Comparison of ENCODE assay signal across 21 cellular contexts in genomic region chr7:120979765-120980499, GRCh38. TPM values are rescaled to one million over a fixed set of nuclear protein-coding genes. Genes with fewer than 3 reads are reported as not detected.
DNase-seq lines count a peak whose midpoint lies in the region; ATAC-seq and TF ChIP-seq lines count a peak whose summit lies in the region.
"Had no signal": no experiment of that assay in that cellular context is flagged by ENCODE, and none has a peak within 500 bp of the region (broad histone marks: within the 10 kb centered on the region; RNA-seq: fewer than 3 reads in every experiment).

No MANE protein-coding gene starts in this region.

- peaks cover 22% of the 10 kb centered on the region for H3K4me1 Mint-ChIP-seq in activated T-cell treated with anti-CD3 and anti-CD28 coated beads, Interleukin-2, amount 50 U/mL, for 72 hours (ENCODE audit: low read depth)
- peaks cover 12% of the 10 kb centered on the region for H3K4me1 Mint-ChIP-seq in activated T-cell treated with anti-CD3 and anti-CD28 coated beads, Interleukin-2, amount 50 U/mL, for 24 hours (ENCODE audit: low read depth)
- H3K4me1 Mint-ChIP-seq in activated T-helper 2 cell treated with anti-CD3 and anti-CD28 coated beads, Interferon-gamma antibody, Interleukin-2, Interleukin-4, amounts not matched to agents 10 μg/mL and 5 μg/mL and 100 μg/mL, durations not matched to agents 14 hours and 24 hours and 36 hours (ENCODE audit: low read depth): peaks cover 26% of the 10 kb centered on the region
- H3K4me1 Mint-ChIP-seq: stimulated activated naive B cell treated with anti-CD40 and anti-IgM and Interleukin-4, amounts not matched to agents 10 μg/mL and 1 μg/mL and 100 μg/mL, for 72 hours had no signal

- DNase-seq in activated T-cell treated with anti-CD3 and anti-CD28 coated beads, Interleukin-2, amount 50 U/mL, for 72 hours: no peak
- no peak for DNase-seq in activated T-cell treated with anti-CD3 and anti-CD28 coated beads, Interleukin-2, amount 50 U/mL, for 24 hours
- no peak for DNase-seq in activated T-helper 2 cell treated with anti-CD3 and anti-CD28 coated beads, Interferon-gamma antibody, Interleukin-2, Interleukin-4, amounts not matched to agents 10 μg/mL and 5 μg/mL and 100 μg/mL, durations not matched to agents 14 hours and 24 hours and 36 hours (ENCODE audit: low spot score)
- peak; percentile 64 for DNase-seq in fibroblast of villous mesenchyme (ENCODE audit: low read depth)
- DNase-seq in NCI-H1092 treated with DMSO at 0.1 percent for 48 hours (lab: John Stamatoyannopoulos, UW): no peak
- DNase-seq in stimulated activated naive CD4-positive, alpha-beta T cell treated with Interleukin-2 at 50 U/mL for 16 hours (lab: John Stamatoyannopoulos, UW): no peak
- DNase-seq in head of caudate nucleus: no peak
- DNase-seq in activated T-cell treated with anti-CD3 and anti-CD28 coated beads, Interleukin-2, amount 50 U/mL, for 1 hour: no peak
- DNase-seq: activated gamma-delta T cell; DMS153; effector memory CD4-positive, alpha-beta T cell; foreskin keratinocyte; H7; left colon; stimulated activated CD4-positive, alpha-beta T cell treated with anti-CD3 and anti-CD28 coated beads, Interleukin-15, amount 100 ng/mL, for 24 hours; stimulated activated naive B cell treated with anti-CD40 and anti-IgM and Interleukin-4, amounts not matched to agents 10 μg/mL and 1 μg/mL and 100 μg/mL, for 72 hours had no signal

- ATAC-seq in activated T-cell treated with anti-CD3 and anti-CD28 coated beads, Interleukin-2, amount 50 U/mL, for 72 hours (replicated peaks in 1 of 2): peak; percentile 48 to 68
- ATAC-seq: A549; foreskin keratinocyte; HepG2; left colon; stimulated activated naive B cell treated with anti-CD40 and anti-IgM and Interleukin-4, amounts not matched to agents 10 μg/mL and 1 μg/mL and 100 μg/mL, for 72 hours had no signal

- H3K36me3 Mint-ChIP-seq in activated T-cell treated with anti-CD3 and anti-CD28 coated beads, Interleukin-2, amount 50 U/mL, for 72 hours (ENCODE audit: insufficient read depth in 2 of 2): peaks cover 0 to 2% of the 10 kb centered on the region in 2 donors
- H3K36me3 Mint-ChIP-seq in activated T-cell treated with anti-CD3 and anti-CD28 coated beads, Interleukin-2, amount 50 U/mL, for 24 hours (ENCODE audit: low read depth): peaks cover 20% of the 10 kb centered on the region
- H3K36me3 Mint-ChIP-seq in activated T-helper 2 cell treated with anti-CD3 and anti-CD28 coated beads, Interferon-gamma antibody, Interleukin-2, Interleukin-4, amounts not matched to agents 10 μg/mL and 5 μg/mL and 100 μg/mL, durations not matched to agents 14 hours and 24 hours and 36 hours (ENCODE audit: low read depth): peaks cover 17% of the 10 kb centered on the region
- H3K36me3 Mint-ChIP-seq: stimulated activated naive B cell treated with anti-CD40 and anti-IgM and Interleukin-4, amounts not matched to agents 10 μg/mL and 1 μg/mL and 100 μg/mL, for 72 hours had no signal

- no peaks in the 10 kb centered on the region for H3K9me3 Mint-ChIP-seq in activated T-cell treated with anti-CD3 and anti-CD28 coated beads, Interleukin-2, amount 50 U/mL, for 72 hours
- H3K9me3 Mint-ChIP-seq in activated T-cell treated with anti-CD3 and anti-CD28 coated beads, Interleukin-2, amount 50 U/mL, for 24 hours: no peaks in the 10 kb centered on the region
- H3K9me3 Mint-ChIP-seq in activated T-helper 2 cell treated with anti-CD3 and anti-CD28 coated beads, Interferon-gamma antibody, Interleukin-2, Interleukin-4, amounts not matched to agents 10 μg/mL and 5 μg/mL and 100 μg/mL, durations not matched to agents 14 hours and 24 hours and 36 hours: no peaks in the 10 kb centered on the region
- H3K9me3 Mint-ChIP-seq: stimulated activated naive B cell treated with anti-CD40 and anti-IgM and Interleukin-4, amounts not matched to agents 10 μg/mL and 1 μg/mL and 100 μg/mL, for 72 hours had no signal

- H3K4me3 Mint-ChIP-seq in activated T-cell treated with anti-CD3 and anti-CD28 coated beads, Interleukin-2, amount 50 U/mL, for 72 hours: peak overlapping the region in 1 of 2 donors; percentile 34
- H3K4me3 Mint-ChIP-seq in activated T-cell treated with anti-CD3 and anti-CD28 coated beads, Interleukin-2, amount 50 U/mL, for 24 hours: no peak overlapping the region
- H3K4me3 Mint-ChIP-seq in activated T-helper 2 cell treated with anti-CD3 and anti-CD28 coated beads, Interferon-gamma antibody, Interleukin-2, Interleukin-4, amounts not matched to agents 10 μg/mL and 5 μg/mL and 100 μg/mL, durations not matched to agents 14 hours and 24 hours and 36 hours (ENCODE audit: low read depth): no peak overlapping the region
- H3K4me3 Mint-ChIP-seq: stimulated activated naive B cell treated with anti-CD40 and anti-IgM and Interleukin-4, amounts not matched to agents 10 μg/mL and 1 μg/mL and 100 μg/mL, for 72 hours had no signal

- H3K27me3 Mint-ChIP-seq in activated T-cell treated with anti-CD3 and anti-CD28 coated beads, Interleukin-2, amount 50 U/mL, for 72 hours (ENCODE audit: low read depth): peaks cover 7% of the 10 kb centered on the region
- peaks cover 7% of the 10 kb centered on the region for H3K27me3 Mint-ChIP-seq in activated T-cell treated with anti-CD3 and anti-CD28 coated beads, Interleukin-2, amount 50 U/mL, for 24 hours
- H3K27me3 Mint-ChIP-seq in activated T-helper 2 cell treated with anti-CD3 and anti-CD28 coated beads, Interferon-gamma antibody, Interleukin-2, Interleukin-4, amounts not matched to agents 10 μg/mL and 5 μg/mL and 100 μg/mL, durations not matched to agents 14 hours and 24 hours and 36 hours (ENCODE audit: low read depth): no peaks in the 10 kb centered on the region

- H3K27ac Mint-ChIP-seq in activated T-cell treated with anti-CD3 and anti-CD28 coated beads, Interleukin-2, amount 50 U/mL, for 72 hours: peak overlapping the region; percentile 89
- H3K27ac Mint-ChIP-seq in activated T-cell treated with anti-CD3 and anti-CD28 coated beads, Interleukin-2, amount 50 U/mL, for 24 hours: no peak overlapping the region
- H3K27ac Mint-ChIP-seq in activated T-helper 2 cell treated with anti-CD3 and anti-CD28 coated beads, Interferon-gamma antibody, Interleukin-2, Interleukin-4, amounts not matched to agents 10 μg/mL and 5 μg/mL and 100 μg/mL, durations not matched to agents 14 hours and 24 hours and 36 hours: peak overlapping the region; percentile 46
- H3K27ac Mint-ChIP-seq: stimulated activated naive B cell treated with anti-CD40 and anti-IgM and Interleukin-4, amounts not matched to agents 10 μg/mL and 1 μg/mL and 100 μg/mL, for 72 hours had no signal

- TF ChIP-seq CTCF in fibroblast of villous mesenchyme (IDR thresholded peaks at IDR 0.05; ENCODE audit: insufficient read depth, low read depth, low read length): no peak

- H3K4me3 ChIP-seq in fibroblast of villous mesenchyme (ENCODE audit: low read depth, low read length): no peak overlapping the region
- H3K4me3 ChIP-seq: A549, right atrium auricular region, tibial nerve had no signal

- intact Hi-C loops in activated T-helper 2 cell treated with anti-CD3 and anti-CD28 coated beads, Interferon-gamma antibody, Interleukin-2, Interleukin-4, amounts not matched to agents 10 μg/mL and 5 μg/mL and 100 μg/mL, durations not matched to agents 14 hours and 24 hours and 36 hours (cut with micrococcal nuclease): loop anchor here (1.0 to 10.0 kb wide), 5 partner anchors 24 to 1015 kb away; partner anchors contain the start of gene FAM3C
- intact Hi-C loops in head of caudate nucleus (cut with DNase I): no loop called here

RNA-seq across cellular contexts. Expression of gene CPED1, which starts 8.6 kb away (rescaled TPM):
- total RNA-seq in activated T-cell treated with anti-CD3 and anti-CD28 coated beads, Interleukin-2, amount 50 U/mL, for 72 hours: not detected
- not detected in 2 replicates for total RNA-seq in activated T-helper 2 cell treated with anti-CD3 and anti-CD28 coated beads, Interferon-gamma antibody, Interleukin-2, Interleukin-4, amounts not matched to agents 10 μg/mL and 5 μg/mL and 100 μg/mL, durations not matched to agents 14 hours and 24 hours and 36 hours
- total RNA-seq in fibroblast of villous mesenchyme: 95.9 and 106 TPM in 2 replicates
- total RNA-seq: H7, MCF 10A had no signal

RNA-seq across cellular contexts. Expression of gene ING3, which starts 29.4 kb away (rescaled TPM):
- total RNA-seq in activated T-cell treated with anti-CD3 and anti-CD28 coated beads, Interleukin-2, amount 50 U/mL, for 72 hours: 10 to 100 TPM; 40.3 to 45.1 TPM
- total RNA-seq in activated T-helper 2 cell treated with anti-CD3 and anti-CD28 coated beads, Interferon-gamma antibody, Interleukin-2, Interleukin-4, amounts not matched to agents 10 μg/mL and 5 μg/mL and 100 μg/mL, durations not matched to agents 14 hours and 24 hours and 36 hours: 22.6 and 22.9 TPM in 2 replicates
- 11.9 and 21.2 TPM in 2 replicates for total RNA-seq in fibroblast of villous mesenchyme

Comparison
In these comparisons a context has a peak if more than half of its experiments do, and no peak if none do; other contexts are left out.
1. RNA of gene CPED1, which starts 8.6 kb away (total RNA-seq): 95.9 to 106 TPM in fibroblast of villous mesenchyme; not detected in activated T-cell treated with anti-CD3 and anti-CD28 coated beads, Interleukin-2, amount 50 U/mL, for 72 hours and not detected in activated T-helper 2 cell treated with anti-CD3 and anti-CD28 coated beads, Interferon-gamma antibody, Interleukin-2, Interleukin-4, amounts not matched to agents 10 μg/mL and 5 μg/mL and 100 μg/mL, durations not matched to agents 14 hours and 24 hours and 36 hours; every median in the first group is over 10 times any median in the second.